8 cellular contexts compared by ENCODE assay signal in genomic region chr5:141849371-141850182, GRCh38. TPM values are rescaled to one million over a fixed set of nuclear protein-coding genes. Genes with fewer than 3 reads are reported as not detected.
DNase-seq lines count a peak whose midpoint lies in the region; ATAC-seq and TF ChIP-seq lines count a peak whose summit lies in the region.

No MANE protein-coding gene starts in this region.

- peak overlapping the region; percentile 70 to 94 (median 92) for H3K27ac ChIP-seq in gastroesophageal sphincter

- no peak for TF ChIP-seq EP300 in gastroesophageal sphincter (IDR thresholded peaks at IDR 0.05)

- peak overlapping the region; percentile 66 to 80 for H3K4me3 ChIP-seq in gastroesophageal sphincter

- WGBS in gastroesophageal sphincter (ENCODE audit: low coverage in 1 of 2), 2 donors = 0% methylated on average over 1 of the region's 76 CpGs; no CpG with 5 or more reads in 1 of the 2 donors

- H3K4me1 ChIP-seq in gastroesophageal sphincter = peaks cover 0 to 23% (median 5%) of the 10 kb centered on the region in 3 donors

- peak; percentile 31 for DNase-seq in DMS153 treated with DMSO at 0.1 percent for 48 hours (lab: John Stamatoyannopoulos, UW; ENCODE audit: unreplicated experiment)
- peak; percentile 76 for DNase-seq in KBM-7
- peak; percentile 32 for DNase-seq in SHP77 treated with DMSO at 0.1 percent for 48 hours (lab: John Stamatoyannopoulos, UW)
- DNase-seq in activated naive CD4-positive, alpha-beta T cell treated with Interleukin-2 at 50 U/mL for 16 hours = peak; percentile 70
- DNase-seq in nucleus accumbens (lab: John Stamatoyannopoulos, UW) = peak in 55 of 56 donors; percentile 30 to 91 (median 82)
- DNase-seq in superior temporal gyrus (ENCODE audit: extremely low spot score) = peak; percentile 84

- TF ChIP-seq CTCF in gastroesophageal sphincter (IDR thresholded peaks at IDR 0.05) = peak in 2 of 4 experiments; percentile 29 to 38

- TF ChIP-seq POLR2A in gastroesophageal sphincter (IDR thresholded peaks at IDR 0.05) = peak; percentile 73 to 81

- peak; percentile 80 for ATAC-seq in GM21528 (IDR thresholded peaks at IDR 0.05; ENCODE audit: low FRiP score, unreplicated experiment)
- ATAC-seq in gastroesophageal sphincter = peak; percentile 91

- peaks cover 20% of the 10 kb centered on the region for H3K27me3 ChIP-seq in gastroesophageal sphincter

- in situ Hi-C loops in KBM-7 (cut with MboI; ENCODE audit: low pct_unique_long_range_greater_than_20kb, low sequenced_read_pairs) = no loop called here

- H3K36me3 ChIP-seq in gastroesophageal sphincter = peaks cover 0 to 9% of the 10 kb centered on the region in 2 donors

- no peaks in the 10 kb centered on the region for H3K9me3 ChIP-seq in gastroesophageal sphincter

RNA-seq across cellular contexts. Expression of gene PCDH1, which starts 28.6 kb away (rescaled TPM):
- total RNA-seq in gastroesophageal sphincter = 10 to 100 TPM; 23.0 to 52.8 (median 30.9) TPM

Comparison
In these comparisons a context has a peak if more than half of its experiments do, and no peak if none do; other contexts are left out.
1. Peak in every context shown above with its lines: DNase-seq, ATAC-seq, H3K4me3 ChIP-seq and H3K27ac ChIP-seq.
2. DNase-seq: peak in every context shown above with its lines; median percentile 84 in superior temporal gyrus; 82 in nucleus accumbens; 76 in KBM-7; 70 in activated naive CD4-positive, alpha-beta T cell treated with Interleukin-2 at 50 U/mL for 16 hours; 32 in SHP77 treated with DMSO at 0.1 percent for 48 hours; 31 in DMS153 treated with DMSO at 0.1 percent for 48 hours.